In genomic region chr7:51701935-51702334, GRCh38 we compare ENCODE assay signal across 9 cellular contexts.
"Had no signal": no experiment of that assay in that cellular context is flagged by ENCODE, and none has a peak within 500 bp of the region (broad histone marks: within the 10 kb centered on the region; RNA-seq: fewer than 3 reads in every experiment).

No MANE protein-coding gene starts in this region.

- H3K4me3 ChIP-seq: K562 had no signal

- ATAC-seq: HepG2, K562 had no signal

- DNase-seq: IMR-90, Karpas-422, KBM-7, KG1 had no signal

- H3K27ac ChIP-seq: HL-60, KMS-11 had no signal

- FAIRE-seq: HepG2, HTR-8/SVneo, K562 had no signal
